In the genomic region with DNA sequence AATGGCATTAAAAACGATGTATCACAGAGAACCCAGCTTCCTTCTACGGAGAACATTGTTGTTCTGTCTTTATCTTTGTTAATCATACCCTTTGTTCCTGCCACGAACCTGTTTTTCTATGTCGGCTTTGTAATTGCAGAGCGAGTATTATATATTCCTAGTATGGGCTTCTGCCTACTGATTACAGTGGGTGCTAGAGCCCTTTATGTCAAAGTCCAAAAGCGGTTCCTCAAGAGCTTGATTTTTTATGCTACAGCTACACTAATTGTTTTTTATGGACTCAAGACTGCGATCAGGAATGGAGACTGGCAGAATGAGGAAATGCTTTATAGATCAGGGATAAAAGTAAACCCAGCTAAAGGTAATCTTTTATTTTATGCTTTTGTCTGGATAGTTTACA, we compare ENCODE assay signal across 12 cellular contexts.
"Had no signal": no experiment of that assay in that cellular context is flagged by ENCODE, and none has a peak within 500 bp of the region (broad histone marks: within the 10 kb centered on the region; RNA-seq: fewer than 3 reads in every experiment).

No MANE protein-coding gene starts in this region.

- H3K36me3 ChIP-seq: suprapubic skin, thyroid gland, upper lobe of left lung, vagina had no signal

- H3K27ac ChIP-seq: suprapubic skin, thyroid gland, upper lobe of left lung, vagina had no signal

- H3K4me3 ChIP-seq: suprapubic skin, thyroid gland, upper lobe of left lung, vagina had no signal

- H3K27me3 ChIP-seq: suprapubic skin, thyroid gland, upper lobe of left lung, vagina had no signal

- H3K9me3 ChIP-seq: suprapubic skin, thyroid gland, upper lobe of left lung, vagina had no signal

- DNase-seq: foreskin melanocyte; hippocampal formation; naive thymus-derived CD4-positive, alpha-beta T cell; nephron progenitor cell; stimulated activated CD4-positive, alpha-beta T cell treated with anti-CD3 and anti-CD28 coated beads, Interleukin-2, amount 100 ng/mL, for 24 hours; stimulated activated CD4-positive, alpha-beta T cell treated with anti-CD3 and anti-CD28 coated beads, Interleukin-4, amount 100 ng/mL, for 4 hours; stimulated activated naive B cell treated with anti-CD40 and anti-IgM and Interleukin-4, amounts not matched to agents 10 μg/mL and 1 μg/mL and 100 μg/mL, for 72 hours had no signal

- ATAC-seq: naive thymus-derived CD4-positive, alpha-beta T cell; sciatic nerve; stimulated activated naive B cell treated with anti-CD40 and anti-IgM and Interleukin-4, amounts not matched to agents 10 μg/mL and 1 μg/mL and 100 μg/mL, for 72 hours had no signal

- H3K4me1 ChIP-seq: thyroid gland, upper lobe of left lung, vagina had no signal
